10 cellular contexts compared by ENCODE assay signal in genomic region chr15:75775296-75776074, GRCh38.
DNase-seq lines count a peak whose midpoint lies in the region; ATAC-seq and TF ChIP-seq lines count a peak whose summit lies in the region.
"Had no signal": no experiment of that assay in that cellular context is flagged by ENCODE, and none has a peak within 500 bp of the region (broad histone marks: within the 10 kb centered on the region; RNA-seq: fewer than 3 reads in every experiment).

No MANE protein-coding gene starts in this region.

- CTCF ChIA-PET in WTC11 (lab: Charles Lee): interaction anchor here (0.6 to 2.7 kb wide), 3 partner anchors 11 to 43 kb away, joined by 3 to 17 read pairs (median 3); no protein-coding TSS in a partner anchor
- CTCF ChIA-PET in CD4-positive, alpha-beta memory T cell (lab: Charles Lee; ENCODE audit: partially characterized antibody): no interaction called here
- CTCF ChIA-PET in CD8-positive, alpha-beta memory T cell (lab: Charles Lee): no interaction called here

- H3K4me3 Mint-ChIP-seq in WTC11: no peak overlapping the region; the same call in 1 of the 2 replicates
- no peak overlapping the region for H3K4me3 Mint-ChIP-seq in CD4-positive, alpha-beta memory T cell
- no peak overlapping the region for H3K4me3 Mint-ChIP-seq in CD8-positive, alpha-beta memory T cell

- peak overlapping the region; percentile 92 for H3K27ac Mint-ChIP-seq in WTC11
- no peak overlapping the region for H3K27ac Mint-ChIP-seq in CD4-positive, alpha-beta memory T cell
- peak overlapping the region in 1 of 8 donors; percentile 86 for H3K27ac Mint-ChIP-seq in CD8-positive, alpha-beta memory T cell

- ATAC-seq in WTC11 (peak; percentile 90), sciatic nerve (no peak)

- POLR2A ChIA-PET in WTC11 (lab: Charles Lee): interaction anchor here (0.5 to 0.6 kb wide), 2 partner anchors 37 to 129 kb away, joined by 3 to 5 read pairs; no protein-coding TSS in a partner anchor
- POLR2A ChIA-PET in CD4-positive, alpha-beta memory T cell (lab: Charles Lee; ENCODE audit: partially characterized antibody): no interaction called here
- POLR2A ChIA-PET in CD8-positive, alpha-beta memory T cell (lab: Charles Lee): no interaction called here

- no peaks in the 10 kb centered on the region for H3K4me1 ChIP-seq in CD4-positive, alpha-beta memory T cell (ENCODE audit: insufficient read depth, low read length)
- no peaks in the 10 kb centered on the region for H3K4me1 ChIP-seq in CD8-positive, alpha-beta memory T cell (ENCODE audit: insufficient read depth, low read length)

- H3K9me3 ChIP-seq in CD4-positive, alpha-beta memory T cell (ENCODE audit: control insufficient read depth in 1 of 2, low read length in 2 of 2): no peaks in the 10 kb centered on the region
- no peaks in the 10 kb centered on the region for H3K9me3 ChIP-seq in CD8-positive, alpha-beta memory T cell (ENCODE audit: low read length)

- no peaks in the 10 kb centered on the region for H3K36me3 ChIP-seq in CD4-positive, alpha-beta memory T cell (ENCODE audit: insufficient read depth, low read length)
- H3K36me3 ChIP-seq in CD8-positive, alpha-beta memory T cell (ENCODE audit: insufficient read depth, low read length): no peaks in the 10 kb centered on the region

- H3K36me3 Mint-ChIP-seq in WTC11: no peaks in the 10 kb centered on the region
- no peaks in the 10 kb centered on the region for H3K36me3 Mint-ChIP-seq in CD4-positive, alpha-beta memory T cell
- H3K36me3 Mint-ChIP-seq in CD8-positive, alpha-beta memory T cell: no peaks in the 10 kb centered on the region

- peaks cover 9% of the 10 kb centered on the region for H3K27me3 Mint-ChIP-seq in WTC11 (ENCODE audit: low read depth)
- H3K27me3 Mint-ChIP-seq in CD4-positive, alpha-beta memory T cell: peaks cover 0 to 3% of the 10 kb centered on the region in 2 donors
- H3K27me3 Mint-ChIP-seq in CD8-positive, alpha-beta memory T cell: peaks cover 7% of the 10 kb centered on the region in 2 donors

- H3K9me3 Mint-ChIP-seq in WTC11: no peaks in the 10 kb centered on the region
- no peaks in the 10 kb centered on the region for H3K9me3 Mint-ChIP-seq in CD4-positive, alpha-beta memory T cell
- H3K9me3 Mint-ChIP-seq in CD8-positive, alpha-beta memory T cell: no peaks in the 10 kb centered on the region

- DNase-seq in NCI-H748 (lab: John Stamatoyannopoulos, UW; ENCODE audit: unreplicated experiment): peak; percentile 36
- no peak for DNase-seq in NCI-H748 treated with DMSO at 0.1 percent for 48 hours (lab: John Stamatoyannopoulos, UW)
- peak; percentile 21 for DNase-seq in M059J (ENCODE audit: low read depth)
- peak; percentile 71 for DNase-seq in WTC11 (ENCODE audit: low spot score)
- DNase-seq in sciatic nerve (ENCODE audit: low spot score): peak; percentile 49
- no peak for DNase-seq in CD4-positive, alpha-beta memory T cell
- no peak for DNase-seq in GM19238 (ENCODE audit: insufficient read length, low spot score)
- DNase-seq in CD8-positive, alpha-beta memory T cell: no peak
- DNase-seq: activated naive CD4-positive, alpha-beta T cell; NCI-H187 treated with DMSO at 0.1 percent for 48 hours had no signal

- TF ChIP-seq CTCF in WTC11 (IDR thresholded peaks at IDR 0.05): no peak

- H3K4me1 Mint-ChIP-seq in WTC11: peaks cover 60% of the 10 kb centered on the region
- no peaks in the 10 kb centered on the region for H3K4me1 Mint-ChIP-seq in CD4-positive, alpha-beta memory T cell
- no peaks in the 10 kb centered on the region for H3K4me1 Mint-ChIP-seq in CD8-positive, alpha-beta memory T cell

- no peaks in the 10 kb centered on the region for H3K27me3 ChIP-seq in CD4-positive, alpha-beta memory T cell (ENCODE audit: insufficient read depth, low read length)
- H3K27me3 ChIP-seq in CD8-positive, alpha-beta memory T cell (ENCODE audit: insufficient read depth, low read length, poor library complexity, severe bottlenecking): no peaks in the 10 kb centered on the region

- no peak overlapping the region for H3K27ac ChIP-seq in CD4-positive, alpha-beta memory T cell (ENCODE audit: low read depth, low read length)
- H3K27ac ChIP-seq in CD8-positive, alpha-beta memory T cell (ENCODE audit: low read depth, low read length): no peak overlapping the region

- intact Hi-C loops in sciatic nerve (cut with DNase I): no loop called here
- intact Hi-C loops in CD4-positive, alpha-beta memory T cell (cut with micrococcal nuclease): no loop called here

- H3K4me3 ChIP-seq in CD4-positive, alpha-beta memory T cell (ENCODE audit: low read length in 2 of 2): no peak overlapping the region
- no peak overlapping the region for H3K4me3 ChIP-seq in CD8-positive, alpha-beta memory T cell (ENCODE audit: low read length)

TF ChIP-seq in WTC11, 78 proteins besides CTCF, POLR2A, EP300 and RAD21 (continues in another document):
- TF ChIP-seq EMX1 (CRISPR knock-in tag; IDR thresholded peaks at IDR 0.05) (no peak), NR1H2 (CRISPR knock-in tag; IDR thresholded peaks at IDR 0.05) (no peak), FOXP4 (CRISPR knock-in tag; IDR thresholded peaks at IDR 0.05) (no peak), E2F5 (CRISPR knock-in tag; IDR thresholded peaks at IDR 0.05) (no peak), ZNF121 (CRISPR knock-in tag; IDR thresholded peaks at IDR 0.05) (no peak), KAT7 (CRISPR knock-in tag; IDR thresholded peaks at IDR 0.05; ENCODE audit: borderline replicate concordance) (no peak), ZBTB43 (CRISPR knock-in tag; IDR thresholded peaks at IDR 0.05) (no peak), USF1 (CRISPR knock-in tag; IDR thresholded peaks at IDR 0.05) (no peak), ZNF425 (CRISPR knock-in tag; conservative IDR thresholded peaks at IDR 0.05) (no peak), ATF1 (CRISPR knock-in tag; IDR thresholded peaks at IDR 0.05) (no peak)

Comparison
In these comparisons a context has a peak if more than half of its experiments do, and no peak if none do; other contexts are left out.
1. DNase-seq: peak in NCI-H748 (single experiment), M059J (single experiment), WTC11 (single experiment) and sciatic nerve (single experiment); none in NCI-H748 treated with DMSO at 0.1 percent for 48 hours (single experiment), CD4-positive, alpha-beta memory T cell (0 of 5), GM19238 (single experiment) and CD8-positive, alpha-beta memory T cell (0 of 5).